ENCODE assay signal across 24 cellular contexts in genomic region chr4:177480796-177481195, GRCh38. TPM values are rescaled to one million over a fixed set of nuclear protein-coding genes. Genes with fewer than 3 reads are reported as not detected.
DNase-seq lines count a peak whose midpoint lies in the region; ATAC-seq and TF ChIP-seq lines count a peak whose summit lies in the region.
"Had no signal": no experiment of that assay in that cellular context is flagged by ENCODE, and none has a peak within 500 bp of the region (broad histone marks: within the 10 kb centered on the region; RNA-seq: fewer than 3 reads in every experiment).

No MANE protein-coding gene starts in this region.

- dilution Hi-C loops in mammary epithelial cell (cut with HindIII; ENCODE audit: low sequenced_read_pairs): no loop called here

- POLR2A ChIA-PET in MCF 10A (lab: Yijun Ruan, JAX): no interaction called here

- 78% methylated on average over 2 of the region's 2 CpGs for WGBS in mammary epithelial cell (ENCODE audit: low coverage, missing lambda C conversion rate)
- 89 to 94% methylated on average over 2 of the region's 2 CpGs for WGBS in upper lobe of left lung, 2 donors

- BruUV-seq in mammary epithelial cell (replicated peaks; lab: Mats Ljungman, UMichigan) (no TSS peak), MCF 10A (replicated peaks; lab: Mats Ljungman, UMichigan) (no TSS peak)

- H3K36me3 ChIP-seq in mammary epithelial cell (ENCODE audit: insufficient read depth, low read length) (no peaks in the 10 kb centered on the region), upper lobe of left lung (no peaks in the 10 kb centered on the region)
- H3K36me3 ChIP-seq: BLaER1, left ventricle myocardium inferior, prostate gland, upper lobe of right lung had no signal

- no peaks in the 10 kb centered on the region for H3K27me3 Mint-ChIP-seq in MCF 10A (ENCODE audit: insufficient read depth, unreplicated experiment)
- H3K27me3 Mint-ChIP-seq: activated CD4-positive, alpha-beta T cell treated with anti-CD3 and anti-CD28 coated beads, Interleukin-2, amount 10 ng/mL, durations not matched to agents 24 days and 14 days had no signal

- H3K4me3 ChIP-seq in mammary epithelial cell (replicated peaks in 1 of 3; ENCODE audit: insufficient read depth in 1 of 3, low read depth in 2 of 3, low read length in 3 of 3) (no peak overlapping the region), upper lobe of left lung (no peak overlapping the region)
- H3K4me3 ChIP-seq: BLaER1, left ventricle myocardium inferior, prostate gland, upper lobe of right lung had no signal

- no peak for TF ChIP-seq EP300 in upper lobe of left lung (IDR thresholded peaks at IDR 0.05)

- H3K36me3 Mint-ChIP-seq in MCF 10A (ENCODE audit: insufficient read depth, unreplicated experiment): no peaks in the 10 kb centered on the region

- H3K4me2 ChIP-seq in mammary epithelial cell (ENCODE audit: insufficient read depth, low read depth, low read length): no peak overlapping the region
- H3K4me2 ChIP-seq: BLaER1 had no signal

- H3K9ac ChIP-seq in mammary epithelial cell (ENCODE audit: insufficient read depth, low read length): no peak overlapping the region
- H3K9ac ChIP-seq: BLaER1 had no signal

- H4K20me1 ChIP-seq in mammary epithelial cell (ENCODE audit: insufficient read depth, low read length): no peaks in the 10 kb centered on the region
- H4K20me1 ChIP-seq: BLaER1 had no signal

- H2AFZ ChIP-seq in mammary epithelial cell (ENCODE audit: low read depth, low read length): no peak overlapping the region

- peaks cover 8% of the 10 kb centered on the region for H3K4me1 Mint-ChIP-seq in MCF 10A (ENCODE audit: insufficient read depth, unreplicated experiment)
- H3K4me1 Mint-ChIP-seq: nephron progenitor cell had no signal

- no peaks in the 10 kb centered on the region for H3K9me3 Mint-ChIP-seq in MCF 10A (ENCODE audit: unreplicated experiment)
- H3K9me3 Mint-ChIP-seq: activated CD4-positive, alpha-beta T cell treated with anti-CD3 and anti-CD28 coated beads, Interleukin-2, amount 10 ng/mL, durations not matched to agents 24 days and 14 days; nephron progenitor cell had no signal

- H3K27ac ChIP-seq in mammary epithelial cell (ENCODE audit: insufficient read depth, low read depth, low read length): no peak overlapping the region
- H3K27ac ChIP-seq in upper lobe of left lung: no peak overlapping the region
- H3K27ac ChIP-seq: BLaER1, HL-60, left ventricle myocardium inferior, prostate gland, upper lobe of right lung had no signal

- H3K27me3 ChIP-seq in mammary epithelial cell (ENCODE audit: insufficient read depth, low read length) (no peaks in the 10 kb centered on the region), upper lobe of left lung (no peaks in the 10 kb centered on the region)
- H3K27me3 ChIP-seq: BLaER1, upper lobe of right lung had no signal

- CTCF ChIA-PET in mammary epithelial cell (lab: Charles Lee; ENCODE audit: low non-redundant PET): no interaction called here
- CTCF ChIA-PET in MCF 10A (lab: Yijun Ruan, JAX): interaction anchor here (0.5 kb wide), 1 partner anchor 1175 kb away, joined by 3 read pairs; no protein-coding TSS in a partner anchor

- H3K9me3 ChIP-seq in mammary epithelial cell (replicated peaks; ENCODE audit: insufficient read depth, low read length) (no peaks in the 10 kb centered on the region), upper lobe of left lung (no peaks in the 10 kb centered on the region)
- H3K9me3 ChIP-seq: BLaER1, left ventricle myocardium inferior, prostate gland, upper lobe of right lung had no signal

- peak; percentile 29 for DNase-seq in mammary epithelial cell
- DNase-seq in MCF 10A (ENCODE audit: unreplicated experiment): no peak
- peak; percentile 28 for DNase-seq in T1000 (lab: John Stamatoyannopoulos, UW)
- DNase-seq in fibroblast of peridontal ligament (ENCODE audit: extremely low read depth): peak; percentile 32
- DNase-seq in effector CD8-positive, alpha-beta T cell (lab: John Stamatoyannopoulos, UW): no peak
- DNase-seq in activated T-cell treated with anti-CD3 and anti-CD28 coated beads, Interleukin-2, amount 50 U/mL, for 48 hours: no peak
- no peak for DNase-seq in upper lobe of left lung
- DNase-seq: 8988T; activated CD4-positive, alpha-beta T cell treated with anti-CD3 and anti-CD28 coated beads, Interleukin-2, amount 10 ng/mL, durations not matched to agents 24 days and 14 days; activated effector memory CD4-positive, alpha-beta T cell treated with Interleukin-2 at 50 U/mL for 16 hours; caudate nucleus; erythroblast; left ventricle myocardium inferior; MM.1S; NCI-H146; nephron progenitor cell; Right ventricle myocardium superior; stimulated activated CD4-positive, alpha-beta T cell treated with anti-CD3 and anti-CD28 coated beads, Interleukin-2, amount 100 ng/mL, for 24 hours; stimulated activated naive CD4-positive, alpha-beta T cell treated with Interleukin-2 at 50 U/mL for 16 hours; upper lobe of right lung had no signal

- no peak overlapping the region for H3K4me3 Mint-ChIP-seq in MCF 10A (ENCODE audit: unreplicated experiment)
- H3K4me3 Mint-ChIP-seq: activated CD4-positive, alpha-beta T cell treated with anti-CD3 and anti-CD28 coated beads, Interleukin-2, amount 10 ng/mL, durations not matched to agents 24 days and 14 days; nephron progenitor cell had no signal

- in situ Hi-C loops in mammary epithelial cell (cut with MboI; ENCODE audit: low sequenced_read_pairs in 2 of 2): no loop called here

- intact Hi-C loops in mammary epithelial cell (cut with micrococcal nuclease): no loop called here
- intact Hi-C loops in MCF 10A (cut with micrococcal nuclease): no loop called here

- TF ChIP-seq POLR2A in upper lobe of left lung (IDR thresholded peaks at IDR 0.05): no peak

- TF ChIP-seq CTCF in mammary epithelial cell (conservative IDR thresholded peaks at IDR 0.05 in 1 of 2, IDR thresholded peaks at IDR 0.05 in 1 of 2; ENCODE audit: extremely low read depth in 1 of 2, insufficient read depth in 1 of 2, low read depth in 1 of 2, low read length in 2 of 2) (no peak), MCF 10A (IDR thresholded peaks at IDR 0.05; ENCODE audit: unreplicated experiment) (no peak), upper lobe of left lung (IDR thresholded peaks at IDR 0.05) (no peak)

- H3K79me2 ChIP-seq in mammary epithelial cell (ENCODE audit: insufficient read depth, low read length): no peaks in the 10 kb centered on the region

- ATAC-seq in GM18873 (IDR thresholded peaks at IDR 0.05; ENCODE audit: low FRiP score, unreplicated experiment) (no peak), upper lobe of left lung (ENCODE audit: low FRiP score in 2 of 2) (no peak)
- ATAC-seq: upper lobe of right lung had no signal

- H3K4me1 ChIP-seq in mammary epithelial cell (ENCODE audit: insufficient read depth, low read length): peaks cover 32% of the 10 kb centered on the region
- no peaks in the 10 kb centered on the region for H3K4me1 ChIP-seq in upper lobe of left lung
- H3K4me1 ChIP-seq: BLaER1, left ventricle myocardium inferior, prostate gland, upper lobe of right lung had no signal

- H3K27ac Mint-ChIP-seq in MCF 10A (ENCODE audit: low read depth, unreplicated experiment): no peak overlapping the region
- H3K27ac Mint-ChIP-seq: activated CD4-positive, alpha-beta T cell treated with anti-CD3 and anti-CD28 coated beads, Interleukin-2, amount 10 ng/mL, durations not matched to agents 24 days and 14 days; nephron progenitor cell had no signal

RNA-seq across cellular contexts. Expression of gene AGA, which starts 38.6 kb away (rescaled TPM):
- total RNA-seq in mammary epithelial cell (10 to 100 TPM; 12.7 to 49.3 TPM), MCF 10A (2022) (17.3 and 18.3 TPM in 2 replicates), upper lobe of left lung (10 to 100 TPM; 13.0 to 32.1 (median 25.9) TPM)
- polyA plus RNA-seq in mammary epithelial cell: 12.8 TPM
- polyA minus RNA-seq in mammary epithelial cell: 55.0 TPM

Comparison
In these comparisons a context has a peak if more than half of its experiments do, and no peak if none do; other contexts are left out.
1. DNase-seq: peak in mammary epithelial cell (single experiment), T1000 (single experiment) and fibroblast of peridontal ligament (single experiment); none in MCF 10A (single experiment), effector CD8-positive, alpha-beta T cell (single experiment), activated T-cell treated with anti-CD3 and anti-CD28 coated beads, Interleukin-2, amount 50 U/mL, for 48 hours (0 of 2) and upper lobe of left lung (0 of 2).